In the genomic region with DNA sequence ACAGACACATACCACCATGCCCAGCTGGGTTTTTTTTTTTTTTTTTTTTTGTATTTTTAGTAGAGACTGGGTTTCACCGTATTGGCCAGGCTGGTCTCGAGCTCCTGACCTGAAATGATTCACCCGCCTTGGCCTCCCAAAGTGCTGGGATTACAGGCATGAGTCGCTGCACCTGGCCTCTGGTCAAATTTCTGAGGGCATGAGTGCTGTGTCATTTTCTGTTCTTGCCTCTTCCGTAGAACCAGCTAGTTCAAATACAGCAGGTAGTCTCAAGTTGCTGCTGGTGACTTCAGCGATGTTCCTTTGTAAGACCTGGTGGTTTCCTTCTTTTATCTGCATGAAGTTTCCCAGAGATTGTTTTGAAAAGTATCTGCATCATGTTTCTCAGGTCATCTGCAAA, we compare ENCODE assay signal across 28 cellular contexts.
A peak's percentile ranks its signal among the peaks of the same experiment; 100 is the strongest.
DNase-seq lines count a peak whose midpoint lies in the region; ATAC-seq, FAIRE-seq and TF ChIP-seq lines count a peak whose summit lies in the region.
"Had no signal": no experiment of that assay in that cellular context is flagged by ENCODE, and none has a peak within 500 bp of the region (broad histone marks: within the 10 kb centered on the region; RNA-seq: fewer than 3 reads in every experiment).

No MANE protein-coding gene starts in this region.

- no peak overlapping the region for H3K4me3 ChIP-seq in SK-N-SH (ENCODE audit: low read depth in 2 of 2, low read length in 1 of 2)
- no peak overlapping the region for H3K4me3 ChIP-seq in astrocyte (ENCODE audit: insufficient read depth, low read depth, low read length)
- H3K4me3 ChIP-seq: BLaER1, ovary, sigmoid colon, upper lobe of right lung had no signal

- H2AFZ ChIP-seq in SK-N-SH (ENCODE audit: low read depth) (no peak overlapping the region), astrocyte (ENCODE audit: low read depth, low read length) (no peak overlapping the region)

- no peak for TF ChIP-seq RAD21 in SK-N-SH (IDR thresholded peaks at IDR 0.05; ENCODE audit: low read length)

- TF ChIP-seq CTCF in SK-N-SH (IDR thresholded peaks at IDR 0.05) (no peak), astrocyte (IDR thresholded peaks at IDR 0.05; ENCODE audit: insufficient read depth, low read depth, low read length) (no peak), RWPE1 (conservative IDR thresholded peaks at IDR 0.05; ENCODE audit: low read depth) (no peak)

- H3K4me3 Mint-ChIP-seq in astrocyte (ENCODE audit: unreplicated experiment), result no peak overlapping the region
- H3K4me3 Mint-ChIP-seq: effector memory CD8-positive, alpha-beta T cell; immature natural killer cell had no signal

- peaks cover 24% of the 10 kb centered on the region for H3K4me1 Mint-ChIP-seq in astrocyte (ENCODE audit: low read depth, unreplicated experiment)
- H3K4me1 Mint-ChIP-seq: immature natural killer cell, naive B cell had no signal

- H3K36me3 ChIP-seq in SK-N-SH (replicated peaks in 1 of 2; ENCODE audit: control insufficient read depth in 1 of 2, insufficient read depth in 2 of 2, low read length in 1 of 2), result no peaks in the 10 kb centered on the region
- H3K36me3 ChIP-seq in astrocyte (ENCODE audit: insufficient read depth, low read length), result no peaks in the 10 kb centered on the region
- H3K36me3 ChIP-seq: BLaER1, ovary, sigmoid colon, upper lobe of right lung had no signal

- H3K27me3 ChIP-seq in SK-N-SH (ENCODE audit: insufficient read depth) (peaks cover 8% of the 10 kb centered on the region; the same call in 1 of the 2 replicates), astrocyte (ENCODE audit: insufficient read depth, low read length) (peaks cover 9% of the 10 kb centered on the region)
- H3K27me3 ChIP-seq: BLaER1, ovary, upper lobe of right lung had no signal

- no peaks in the 10 kb centered on the region for H3K27me3 Mint-ChIP-seq in astrocyte (ENCODE audit: low read depth, unreplicated experiment)

- H3K36me3 Mint-ChIP-seq in astrocyte (ENCODE audit: low read depth, unreplicated experiment), result no peaks in the 10 kb centered on the region
- H3K36me3 Mint-ChIP-seq: immature natural killer cell had no signal

- H3K27ac ChIP-seq in SK-N-SH (ENCODE audit: low read depth in 2 of 2, low read length in 1 of 2), result no peak overlapping the region
- H3K27ac ChIP-seq in astrocyte (ENCODE audit: low read depth, low read length), result peak overlapping the region; percentile 28
- H3K27ac ChIP-seq in RWPE1, result no peak overlapping the region
- H3K27ac ChIP-seq: BLaER1, ovary, sigmoid colon, upper lobe of right lung had no signal

- no peak for DNase-seq in SK-N-SH
- peak; percentile 77 for DNase-seq in astrocyte (ENCODE audit: low read depth)
- peak; percentile 78 for DNase-seq in glomerular visceral epithelial cell (ENCODE audit: extremely low spot score)
- DNase-seq in urothelium cell line (ENCODE audit: low spot score), result peak; percentile 4
- no peak for DNase-seq in NCI-H1092 (lab: John Stamatoyannopoulos, UW)
- no peak for DNase-seq in RWPE1 (ENCODE audit: low spot score)
- DNase-seq: 8988T; activated CD4-positive, alpha-beta T cell treated with anti-CD3 and anti-CD28 coated beads, Interleukin-2, amount 50 U/mL, for 4 hours; activated gamma-delta T cell treated with Interleukin-2 at 50 U/mL for 16 hours; activated T-cell treated with anti-CD3 and anti-CD28 coated beads for 4 hours; amygdala; cerebellar nuclear complex; effector memory CD8-positive, alpha-beta T cell; H7; immature natural killer cell; naive B cell; NCI-H187; NCI-H226; ovary; RPMI8226; sigmoid colon; stimulated activated CD4-positive, alpha-beta T cell treated with anti-CD3 and anti-CD28 coated beads, Interleukin-1b, Interleukin-23, amount 100 ng/mL, for 48 hours; stimulated activated naive CD8-positive, alpha-beta T cell treated with anti-CD3 and anti-CD28 coated beads, Interleukin-15, Interleukin-2, amounts not matched to agents 100 U/mL and 50 U/mL, for 24 hours; SW 1271; upper lobe of right lung had no signal

- H3K9me3 ChIP-seq in SK-N-SH (no peaks in the 10 kb centered on the region), astrocyte (ENCODE audit: insufficient read depth, low read depth, low read length) (peaks cover 2% of the 10 kb centered on the region)
- H3K9me3 ChIP-seq: ovary, sigmoid colon, upper lobe of right lung had no signal

- no peaks in the 10 kb centered on the region for H3K79me2 ChIP-seq in SK-N-SH (ENCODE audit: insufficient read depth)
- no peaks in the 10 kb centered on the region for H3K79me2 ChIP-seq in astrocyte (ENCODE audit: insufficient read depth, low read length)

- H4K20me1 ChIP-seq in SK-N-SH (ENCODE audit: insufficient read depth), result no peaks in the 10 kb centered on the region
- H4K20me1 ChIP-seq in astrocyte (ENCODE audit: insufficient read depth, low read length), result no peaks in the 10 kb centered on the region
- H4K20me1 ChIP-seq: BLaER1 had no signal

- peaks cover 0 to 15% of the 10 kb centered on the region in 2 experiments; a peak in 3 of 4 replicates for H3K4me1 ChIP-seq in SK-N-SH (ENCODE audit: control insufficient read depth in 1 of 2, insufficient read depth in 2 of 2, low read depth in 1 of 2, low read length in 1 of 2)
- peaks cover 18% of the 10 kb centered on the region for H3K4me1 ChIP-seq in astrocyte (ENCODE audit: insufficient read depth, low read length)
- H3K4me1 ChIP-seq: sigmoid colon, upper lobe of right lung had no signal

- ATAC-seq in SK-N-SH treated with all-trans-retinoic acid at 6 μM for 48 hours (no peak), GM18868 (IDR thresholded peaks at IDR 0.05; ENCODE audit: unreplicated experiment) (no peak)
- ATAC-seq: effector memory CD8-positive, alpha-beta T cell; stimulated activated naive CD8-positive, alpha-beta T cell treated with anti-CD3 and anti-CD28 coated beads, Interleukin-15, Interleukin-2, amounts not matched to agents 100 U/mL and 50 U/mL, for 24 hours; upper lobe of right lung had no signal

- 0 out of 4 replicates have a peak, but pooled peaks of 1 of the 2 experiments have one; percentile 12 for TF ChIP-seq EP300 in SK-N-SH (IDR thresholded peaks at IDR 0.05; ENCODE audit: borderline replicate concordance in 1 of 2, low read depth in 1 of 2, low read length in 1 of 2)

- peak overlapping the region; percentile 50 for H3K27ac Mint-ChIP-seq in astrocyte (ENCODE audit: unreplicated experiment)
- H3K27ac Mint-ChIP-seq: effector memory CD8-positive, alpha-beta T cell; immature natural killer cell; naive B cell had no signal

- no peaks in the 10 kb centered on the region for H3K9me2 ChIP-seq in SK-N-SH

- CTCF ChIA-PET in SK-N-SH (lab: Yijun Ruan, JAX), result no interaction called here
- CTCF ChIA-PET in RWPE1 (lab: Yijun Ruan, JAX), result interaction anchor here (0.6 kb wide), 2 partner anchors 144 to 176 kb away, joined by 3 to 4 read pairs; no protein-coding TSS in a partner anchor

- H3K4me2 ChIP-seq in SK-N-SH (peak overlapping the region; percentile 7; the same call in 1 of the 2 replicates), astrocyte (ENCODE audit: low read length) (peak overlapping the region; percentile 31)
- H3K4me2 ChIP-seq: BLaER1 had no signal

- FAIRE-seq in astrocyte (lab: Jason Lieb, UNC) (no peak), urothelium cell line (lab: Jason Lieb, UNC) (no peak)

- H3F3A ChIP-seq in SK-N-SH (replicated peaks; ENCODE audit: insufficient read depth), result peaks cover 13% of the 10 kb centered on the region

- H3K9ac ChIP-seq in SK-N-SH, result no peak overlapping the region
- H3K9ac ChIP-seq in astrocyte (ENCODE audit: low read length), result no peak overlapping the region
- H3K9ac ChIP-seq: BLaER1 had no signal

- H3K9me3 Mint-ChIP-seq in astrocyte (ENCODE audit: unreplicated experiment), result no peaks in the 10 kb centered on the region
- H3K9me3 Mint-ChIP-seq: immature natural killer cell had no signal

- 18% methylated on average over 6 of the region's 6 CpGs for whole genome bisulfite sequencing in SK-N-SH (ENCODE audit: low lambda C conversion rate)

- POLR2A ChIA-PET in SK-N-SH (lab: Yijun Ruan, JAX), result no interaction called here
- POLR2A ChIA-PET in RWPE1 (lab: Yijun Ruan, JAX; ENCODE audit: low non-redundant PET), result no interaction called here

TF ChIP-seq in SK-N-SH, 30 proteins besides CTCF, POLR2A, EP300 and RAD21 (continues in another document):
- TF ChIP-seq NFIC (IDR thresholded peaks at IDR 0.05; ENCODE audit: borderline replicate concordance) (peak; percentile 33; the same call in 1 of the 2 replicates), RCOR1 (IDR thresholded peaks at IDR 0.05; ENCODE audit: low read length) (no peak), EZH2phosphoT487 (IDR thresholded peaks at IDR 0.05; ENCODE audit: borderline replicate concordance, low read depth) (no peak)
- TF ChIP-seq, protein P1, sequence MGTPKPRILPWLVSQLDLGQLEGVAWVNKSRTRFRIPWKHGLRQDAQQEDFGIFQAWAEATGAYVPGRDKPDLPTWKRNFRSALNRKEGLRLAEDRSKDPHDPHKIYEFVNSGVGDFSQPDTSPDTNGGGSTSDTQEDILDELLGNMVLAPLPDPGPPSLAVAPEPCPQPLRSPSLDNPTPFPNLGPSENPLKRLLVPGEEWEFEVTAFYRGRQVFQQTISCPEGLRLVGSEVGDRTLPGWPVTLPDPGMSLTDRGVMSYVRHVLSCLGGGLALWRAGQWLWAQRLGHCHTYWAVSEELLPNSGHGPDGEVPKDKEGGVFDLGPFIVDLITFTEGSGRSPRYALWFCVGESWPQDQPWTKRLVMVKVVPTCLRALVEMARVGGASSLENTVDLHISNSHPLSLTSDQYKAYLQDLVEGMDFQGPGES (IDR thresholded peaks at IDR 0.05; ENCODE audit: low read depth, low read length), result no peak

TF ChIP-seq in SK-N-SH treated with all-trans-retinoic acid at 6 μM for 48 hours, 23 proteins besides CTCF, POLR2A, EP300 and RAD21 (continues in another document):
- no peak for TF ChIP-seq GLIS3 (CRISPR knock-in tag; IDR thresholded peaks at IDR 0.05)
- no peak for TF ChIP-seq ZFP30 (CRISPR knock-in tag; IDR thresholded peaks at IDR 0.05)
- no peak for TF ChIP-seq ESRRG (CRISPR knock-in tag; IDR thresholded peaks at IDR 0.05)
- TF ChIP-seq SNAI2 (CRISPR knock-in tag; IDR thresholded peaks at IDR 0.05), result no peak
- TF ChIP-seq TCF4 (CRISPR knock-in tag; IDR thresholded peaks at IDR 0.05; ENCODE audit: borderline replicate concordance), result no peak
- TF ChIP-seq PPARA (CRISPR knock-in tag; IDR thresholded peaks at IDR 0.05; ENCODE audit: borderline replicate concordance), result no peak
- no peak for TF ChIP-seq OSR1 (CRISPR knock-in tag; IDR thresholded peaks at IDR 0.05)
- TF ChIP-seq ISL1 (CRISPR knock-in tag; IDR thresholded peaks at IDR 0.05), result no peak
- no peak for TF ChIP-seq ZFP3 (CRISPR knock-in tag; IDR thresholded peaks at IDR 0.05)
- TF ChIP-seq, protein P2, sequence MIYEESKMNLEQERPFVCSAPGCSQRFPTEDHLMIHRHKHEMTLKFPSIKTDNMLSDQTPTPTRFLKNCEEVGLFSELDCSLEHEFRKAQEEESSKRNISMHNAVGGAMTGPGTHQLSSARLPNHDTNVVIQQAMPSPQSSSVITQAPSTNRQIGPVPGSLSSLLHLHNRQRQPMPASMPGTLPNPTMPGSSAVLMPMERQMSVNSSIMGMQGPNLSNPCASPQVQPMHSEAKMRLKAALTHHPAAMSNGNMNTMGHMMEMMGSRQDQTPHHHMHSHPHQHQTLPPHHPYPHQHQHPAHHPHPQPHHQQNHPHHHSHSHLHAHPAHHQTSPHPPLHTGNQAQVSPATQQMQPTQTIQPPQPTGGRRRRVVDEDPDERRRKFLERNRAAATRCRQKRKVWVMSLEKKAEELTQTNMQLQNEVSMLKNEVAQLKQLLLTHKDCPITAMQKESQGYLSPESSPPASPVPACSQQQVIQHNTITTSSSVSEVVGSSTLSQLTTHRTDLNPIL (CRISPR knock-in tag; IDR thresholded peaks at IDR 0.05; ENCODE audit: low read depth), result no peak

Comparison
In these comparisons a context has a peak if more than half of its experiments do, and no peak if none do; other contexts are left out.
1. DNase-seq: peak in astrocyte (single experiment), glomerular visceral epithelial cell (single experiment) and urothelium cell line (single experiment); none in SK-N-SH (single experiment), NCI-H1092 (single experiment) and RWPE1 (single experiment).